30 cellular contexts compared by ENCODE assay signal in the genomic region with DNA sequence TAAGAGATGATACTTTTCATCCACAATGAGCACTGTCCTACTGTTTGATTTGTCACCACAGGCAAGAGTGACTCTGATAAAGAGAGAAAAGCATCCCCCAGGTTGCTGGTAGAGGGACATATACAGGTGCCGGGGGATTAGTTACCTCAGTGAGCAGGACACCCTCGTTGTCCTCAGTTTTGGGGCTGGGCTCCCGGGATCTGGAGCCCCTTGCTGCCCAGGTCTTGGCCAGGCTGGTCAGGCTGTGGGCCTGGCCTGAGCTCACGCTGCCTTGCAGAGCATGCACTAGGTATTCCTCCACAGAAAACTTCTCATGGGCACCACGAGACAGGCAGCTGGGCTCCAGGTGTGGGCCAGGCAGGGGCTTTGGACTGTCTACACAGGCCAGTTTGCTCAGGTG. TPM values are rescaled to one million over a fixed set of nuclear protein-coding genes. Genes with fewer than 3 reads are reported as not detected.
A peak's percentile ranks its signal among the peaks of the same experiment; 100 is the strongest.
DNase-seq lines count a peak whose midpoint lies in the region; ATAC-seq and TF ChIP-seq lines count a peak whose summit lies in the region.
"Had no signal": no experiment of that assay in that cellular context is flagged by ENCODE, and none has a peak within 500 bp of the region (broad histone marks: within the 10 kb centered on the region; RNA-seq: fewer than 3 reads in every experiment).

No MANE protein-coding gene starts in this region.

- H3K36me3 ChIP-seq in gastroesophageal sphincter (peaks cover 0 to 78% of the 10 kb centered on the region in 2 donors), spleen (peaks cover 0 to 98% (median 83%) of the 10 kb centered on the region in 6 donors)
- H3K36me3 ChIP-seq: uterus had no signal

- H3K4me1 Mint-ChIP-seq in activated CD8-positive, alpha-beta T cell treated with anti-CD3 and anti-CD28 coated beads for 36 hours (ENCODE audit: low read depth): peaks cover 35% of the 10 kb centered on the region
- peaks cover 36 to 70% of the 10 kb centered on the region in 2 donors for H3K4me1 Mint-ChIP-seq in stimulated activated naive B cell treated with anti-CD40 and anti-IgM and Interleukin-4, amounts not matched to agents 10 μg/mL and 1 μg/mL and 100 μg/mL, for 72 hours

- CTCF ChIA-PET in activated CD8-positive, alpha-beta T cell treated with anti-CD3 and anti-CD28 coated beads for 36 hours (lab: Charles Lee): interaction anchor here (1.0 to 9.6 kb wide), 6 partner anchors 9 to 99 kb away, joined by 4 to 81 read pairs (median 10); no protein-coding TSS in a partner anchor

- H3K27ac ChIP-seq in gastroesophageal sphincter (peak overlapping the region in 3 of 4 donors; percentile 33 to 96 (median 83)), spleen (no peak overlapping the region)
- H3K27ac ChIP-seq: foreskin keratinocyte, uterus had no signal

- peak overlapping the region; percentile 71 to 89 for H3K27ac Mint-ChIP-seq in activated naive CD4-positive, alpha-beta T cell treated with anti-CD3 and anti-CD28 coated beads, Interleukin-2, amount 50 U/mL, for 72 hours
- peak overlapping the region; percentile 8 for H3K27ac Mint-ChIP-seq in activated CD8-positive, alpha-beta T cell treated with anti-CD3 and anti-CD28 coated beads for 36 hours
- H3K27ac Mint-ChIP-seq in stimulated activated naive B cell treated with anti-CD40 and anti-IgM and Interleukin-4, amounts not matched to agents 10 μg/mL and 1 μg/mL and 100 μg/mL, for 72 hours: peak overlapping the region; percentile 59
- H3K27ac Mint-ChIP-seq: activated B cell treated with CpG ODN at 0.5 μM for 24 hours; activated T-helper 1 cell treated with anti-CD3 and anti-CD28 coated beads, Interleukin-12 subunit alpha, Interleukin-12 subunit beta, Interleukin-2, Interleukin-4 antibody, amounts not matched to agents 30 ng/mL and 10 ng/mL and 1 ng/mL, durations not matched to agents 14 hours and 24 hours and 36 hours; natural killer cell treated with Interleukin-12 subunit alpha and Interleukin-12 subunit beta and Interleukin-15 and Interleukin-18, amount 100 ng/mL, for 72 hours had no signal

- intact Hi-C loops in activated CD8-positive, alpha-beta T cell treated with anti-CD3 and anti-CD28 coated beads for 36 hours (cut with micrococcal nuclease): no loop called here
- intact Hi-C loops in spleen (cut with DNase I; ENCODE audit: low total_unique reads): no loop called here

- no peaks in the 10 kb centered on the region for H3K27me3 ChIP-seq in gastroesophageal sphincter
- no peaks in the 10 kb centered on the region for H3K27me3 ChIP-seq in spleen (replicated peaks in 1 of 7)
- H3K27me3 ChIP-seq: esophagus squamous epithelium, foreskin keratinocyte, uterus had no signal

- ATAC-seq in activated naive CD4-positive, alpha-beta T cell treated with anti-CD3 and anti-CD28 coated beads, Interleukin-2, amount 50 U/mL, for 72 hours: no peak
- ATAC-seq in activated CD8-positive, alpha-beta T cell treated with anti-CD3 and anti-CD28 coated beads for 36 hours: no peak
- ATAC-seq in gastroesophageal sphincter (no peak), GM19328 (IDR thresholded peaks at IDR 0.05; ENCODE audit: unreplicated experiment) (no peak)
- no peak for ATAC-seq in stimulated activated naive B cell treated with anti-CD40 and anti-IgM and Interleukin-4, amounts not matched to agents 10 μg/mL and 1 μg/mL and 100 μg/mL, for 72 hours (replicated peaks)
- ATAC-seq: foreskin keratinocyte; K562; natural killer cell treated with Interleukin-12 subunit alpha and Interleukin-12 subunit beta and Interleukin-15 and Interleukin-18, amount 100 ng/mL, for 72 hours had no signal

- peaks cover 27 to 43% of the 10 kb centered on the region in 2 donors for H3K36me3 Mint-ChIP-seq in activated naive CD4-positive, alpha-beta T cell treated with anti-CD3 and anti-CD28 coated beads, Interleukin-2, amount 50 U/mL, for 72 hours
- H3K36me3 Mint-ChIP-seq in activated CD8-positive, alpha-beta T cell treated with anti-CD3 and anti-CD28 coated beads for 36 hours (ENCODE audit: low read depth): peaks cover 62% of the 10 kb centered on the region
- peaks cover 64 to 71% of the 10 kb centered on the region in 2 donors for H3K36me3 Mint-ChIP-seq in stimulated activated naive B cell treated with anti-CD40 and anti-IgM and Interleukin-4, amounts not matched to agents 10 μg/mL and 1 μg/mL and 100 μg/mL, for 72 hours

- no peak for TF ChIP-seq POLR2A in gastroesophageal sphincter (IDR thresholded peaks at IDR 0.05)
- TF ChIP-seq POLR2A in spleen (IDR thresholded peaks at IDR 0.05): no peak

- WGBS in gastroesophageal sphincter (ENCODE audit: low coverage in 1 of 2), 2 donors: 100% methylated on average over 1 of the region's 5 CpGs; no CpG with 5 or more reads in 1 of the 2 donors
- WGBS in spleen, 5 donors: 91 to 100% (median 95%) methylated on average over 4 to 5 of the region's 5 CpGs

- no peaks in the 10 kb centered on the region for H3K27me3 Mint-ChIP-seq in activated CD8-positive, alpha-beta T cell treated with anti-CD3 and anti-CD28 coated beads for 36 hours
- H3K27me3 Mint-ChIP-seq in stimulated activated naive B cell treated with anti-CD40 and anti-IgM and Interleukin-4, amounts not matched to agents 10 μg/mL and 1 μg/mL and 100 μg/mL, for 72 hours: no peaks in the 10 kb centered on the region
- H3K27me3 Mint-ChIP-seq: activated B cell treated with CpG ODN at 0.5 μM for 24 hours; activated naive CD8-positive, alpha-beta T cell; CD4-positive, alpha-beta memory T cell; natural killer cell treated with Interleukin-12 subunit alpha and Interleukin-12 subunit beta and Interleukin-15 and Interleukin-18, amount 100 ng/mL, for 72 hours; stimulated activated naive CD8-positive, alpha-beta T cell treated with anti-CD3 and anti-CD28 coated beads, Interleukin-15, Interleukin-2, amounts not matched to agents 100 ng/mL and 50 ng/mL, for 24 hours; T-cell had no signal

- DNase-seq in activated naive CD4-positive, alpha-beta T cell treated with anti-CD3 and anti-CD28 coated beads, Interleukin-2, amount 50 U/mL, for 72 hours (ENCODE audit: low spot score in 2 of 2): no peak
- DNase-seq in activated naive CD4-positive, alpha-beta T cell treated with Interleukin-2 at 50 U/mL for 16 hours: no peak
- no peak for DNase-seq in activated CD8-positive, alpha-beta T cell treated with anti-CD3 and anti-CD28 coated beads for 36 hours
- no peak for DNase-seq in stimulated activated naive B cell treated with anti-CD40 and anti-IgM and Interleukin-4, amounts not matched to agents 10 μg/mL and 1 μg/mL and 100 μg/mL, for 72 hours
- DNase-seq in spleen (no peak), amygdala (lab: John Stamatoyannopoulos, UW) (no peak)
- DNase-seq: activated B cell treated with CpG ODN at 0.5 μM for 24 hours; activated CD4-positive, alpha-beta T cell treated with anti-CD3 and anti-CD28 coated beads, Interleukin-2, amount 50 U/mL, for 4 hours; aorta; CD4-positive, alpha-beta memory T cell; cortex of kidney; DMS 273 treated with DMSO at 0.1 percent for 48 hours; esophagus squamous epithelium; foreskin keratinocyte; NCI-H1048; RPMI8226; stimulated activated CD4-positive, alpha-beta T cell treated with anti-CD3 and anti-CD28 coated beads, Interleukin-1b, Interleukin-23, amount 100 ng/mL, for 48 hours; T-cell; uterus had no signal

- H3K4me1 ChIP-seq in gastroesophageal sphincter (peaks cover 7 to 98% (median 57%) of the 10 kb centered on the region in 3 donors), spleen (peaks cover 7 to 25% (median 15%) of the 10 kb centered on the region in 6 donors)
- H3K4me1 ChIP-seq: foreskin keratinocyte had no signal

- POLR2A ChIA-PET in activated CD8-positive, alpha-beta T cell treated with anti-CD3 and anti-CD28 coated beads for 36 hours (lab: Charles Lee): interaction anchor here (0.9 to 1.7 kb wide), 3 partner anchors 30 to 33 kb away, joined by 3 to 5 read pairs (median 4); a partner anchor contains a TSS

- H3K4me3 Mint-ChIP-seq in activated CD8-positive, alpha-beta T cell treated with anti-CD3 and anti-CD28 coated beads for 36 hours: no peak overlapping the region
- H3K4me3 Mint-ChIP-seq in stimulated activated naive B cell treated with anti-CD40 and anti-IgM and Interleukin-4, amounts not matched to agents 10 μg/mL and 1 μg/mL and 100 μg/mL, for 72 hours: no peak overlapping the region
- H3K4me3 Mint-ChIP-seq: activated B cell treated with CpG ODN at 0.5 μM for 24 hours; activated naive CD8-positive, alpha-beta T cell; activated T-helper 1 cell treated with anti-CD3 and anti-CD28 coated beads, Interleukin-12 subunit alpha, Interleukin-12 subunit beta, Interleukin-2, Interleukin-4 antibody, amounts not matched to agents 30 ng/mL and 10 ng/mL and 1 ng/mL, durations not matched to agents 14 hours and 24 hours and 36 hours; CD4-positive, alpha-beta memory T cell; natural killer cell treated with Interleukin-12 subunit alpha and Interleukin-12 subunit beta and Interleukin-15 and Interleukin-18, amount 100 ng/mL, for 72 hours; stimulated activated naive CD8-positive, alpha-beta T cell treated with anti-CD3 and anti-CD28 coated beads, Interleukin-15, Interleukin-2, amounts not matched to agents 100 ng/mL and 50 ng/mL, for 24 hours; T-cell had no signal

- TF ChIP-seq EP300 in gastroesophageal sphincter (IDR thresholded peaks at IDR 0.05): no peak

- TF ChIP-seq CTCF in activated CD8-positive, alpha-beta T cell treated with anti-CD3 and anti-CD28 coated beads for 36 hours (IDR thresholded peaks at IDR 0.05): no peak
- TF ChIP-seq CTCF in gastroesophageal sphincter (IDR thresholded peaks at IDR 0.05): no peak
- TF ChIP-seq CTCF in spleen (IDR thresholded peaks at IDR 0.05 in 8 of 11, conservative IDR thresholded peaks at IDR 0.05 in 3 of 11): no peak

- no peaks in the 10 kb centered on the region for H3K9me3 ChIP-seq in gastroesophageal sphincter
- no peaks in the 10 kb centered on the region for H3K9me3 ChIP-seq in spleen
- H3K9me3 ChIP-seq: esophagus squamous epithelium, uterus had no signal

- no peaks in the 10 kb centered on the region for H3K9me3 Mint-ChIP-seq in activated naive CD4-positive, alpha-beta T cell treated with anti-CD3 and anti-CD28 coated beads, Interleukin-2, amount 50 U/mL, for 72 hours
- H3K9me3 Mint-ChIP-seq in activated CD8-positive, alpha-beta T cell treated with anti-CD3 and anti-CD28 coated beads for 36 hours: no peaks in the 10 kb centered on the region
- no peaks in the 10 kb centered on the region for H3K9me3 Mint-ChIP-seq in stimulated activated naive B cell treated with anti-CD40 and anti-IgM and Interleukin-4, amounts not matched to agents 10 μg/mL and 1 μg/mL and 100 μg/mL, for 72 hours
- H3K9me3 Mint-ChIP-seq: activated B cell treated with CpG ODN at 0.5 μM for 24 hours; activated T-helper 1 cell treated with anti-CD3 and anti-CD28 coated beads, Interleukin-12 subunit alpha, Interleukin-12 subunit beta, Interleukin-2, Interleukin-4 antibody, amounts not matched to agents 30 ng/mL and 10 ng/mL and 1 ng/mL, durations not matched to agents 14 hours and 24 hours and 36 hours; CD4-positive, alpha-beta memory T cell; natural killer cell treated with Interleukin-12 subunit alpha and Interleukin-12 subunit beta and Interleukin-15 and Interleukin-18, amount 100 ng/mL, for 72 hours; stimulated activated naive CD8-positive, alpha-beta T cell treated with anti-CD3 and anti-CD28 coated beads, Interleukin-15, Interleukin-2, amounts not matched to agents 100 ng/mL and 50 ng/mL, for 24 hours; T-cell had no signal

- H3K4me3 ChIP-seq in gastroesophageal sphincter (no peak overlapping the region), spleen (no peak overlapping the region)
- H3K4me3 ChIP-seq: esophagus squamous epithelium, K562, lung, smooth muscle cell, uterus had no signal

RNA-seq across cellular contexts. Expression of a gene that starts 24.4 kb away (rescaled TPM):
- total RNA-seq in activated naive CD4-positive, alpha-beta T cell treated with anti-CD3 and anti-CD28 coated beads, Interleukin-2, amount 50 U/mL, for 72 hours: under 1 TPM; 0.37 to 0.50 TPM
- total RNA-seq in activated CD8-positive, alpha-beta T cell treated with anti-CD3 and anti-CD28 coated beads for 36 hours: under 1 TPM; 0.27 to 0.63 TPM
- total RNA-seq in gastroesophageal sphincter: not detected
- total RNA-seq in spleen: under 1 TPM in 1 of 7 donors, not detected in 6; 0.17 TPM
- under 1 TPM in 2 of 3 donors, not detected in 1; 0.08 to 0.09 TPM for polyA plus RNA-seq in spleen
- total RNA-seq: aorta, cardiac septum, esophagus squamous epithelium, foreskin keratinocyte, K562, NCI-H460, smooth muscle cell, uterus had no signal
- polyA plus RNA-seq: aorta, foreskin keratinocyte, smooth muscle cell had no signal

RNA-seq across cellular contexts. Expression of a gene that starts 30.5 kb away (rescaled TPM):
- total RNA-seq in activated naive CD4-positive, alpha-beta T cell treated with anti-CD3 and anti-CD28 coated beads, Interleukin-2, amount 50 U/mL, for 72 hours: 10 to 100 TPM; 38.4 to 54.4 TPM
- total RNA-seq in activated CD8-positive, alpha-beta T cell treated with anti-CD3 and anti-CD28 coated beads for 36 hours: 10 to 100 TPM; 31.6 to 31.9 TPM
- total RNA-seq in gastroesophageal sphincter (10 to 100 TPM in 3 of 4 donors, 1 to 10 TPM in 1; 8.5 to 17.5 (median 13.5) TPM), spleen (10 to 100 TPM; 22.1 to 36.3 (median 32.1) TPM)
- 10 to 100 TPM; 17.3 to 18.8 (median 18.0) TPM for polyA plus RNA-seq in spleen

Comparison
In these comparisons a context has a peak if more than half of its experiments do, and no peak if none do; other contexts are left out.
1. H3K27ac Mint-ChIP-seq: peak in every context shown above with its lines; median percentile 80 in activated naive CD4-positive, alpha-beta T cell treated with anti-CD3 and anti-CD28 coated beads, Interleukin-2, amount 50 U/mL, for 72 hours; 59 in stimulated activated naive B cell treated with anti-CD40 and anti-IgM and Interleukin-4, amounts not matched to agents 10 μg/mL and 1 μg/mL and 100 μg/mL, for 72 hours; 8 in activated CD8-positive, alpha-beta T cell treated with anti-CD3 and anti-CD28 coated beads for 36 hours.
2. H3K27ac ChIP-seq: peak in gastroesophageal sphincter (3 of 4); none in spleen (0 of 8).